Comparison of ENCODE assay signal across 1 cellular context in genomic region chr3:124950026-124950425, GRCh38.
TF ChIP-seq lines count a peak whose summit lies in the region.

No MANE protein-coding gene starts in this region.

TF ChIP-seq in IMR-90, 13 proteins besides CTCF, POLR2A, EP300 and RAD21 (continued from another document):
- TF ChIP-seq ELK1 (IDR thresholded peaks at IDR 0.05; ENCODE audit: borderline replicate concordance, low read depth, low read length) (no peak), MAZ (IDR thresholded peaks at IDR 0.05; ENCODE audit: borderline replicate concordance, low read depth, low read length) (no peak), CHD1 (IDR thresholded peaks at IDR 0.05; ENCODE audit: low read depth, low read length) (no peak), NFE2L2 (IDR thresholded peaks at IDR 0.05; ENCODE audit: low read depth, low read length) (no peak), MAFK (IDR thresholded peaks at IDR 0.05; ENCODE audit: low read depth, low read length) (no peak), FOS (IDR thresholded peaks at IDR 0.05; ENCODE audit: low read depth, low read length) (no peak)
